8 cellular contexts compared by ENCODE assay signal in the genomic region with DNA sequence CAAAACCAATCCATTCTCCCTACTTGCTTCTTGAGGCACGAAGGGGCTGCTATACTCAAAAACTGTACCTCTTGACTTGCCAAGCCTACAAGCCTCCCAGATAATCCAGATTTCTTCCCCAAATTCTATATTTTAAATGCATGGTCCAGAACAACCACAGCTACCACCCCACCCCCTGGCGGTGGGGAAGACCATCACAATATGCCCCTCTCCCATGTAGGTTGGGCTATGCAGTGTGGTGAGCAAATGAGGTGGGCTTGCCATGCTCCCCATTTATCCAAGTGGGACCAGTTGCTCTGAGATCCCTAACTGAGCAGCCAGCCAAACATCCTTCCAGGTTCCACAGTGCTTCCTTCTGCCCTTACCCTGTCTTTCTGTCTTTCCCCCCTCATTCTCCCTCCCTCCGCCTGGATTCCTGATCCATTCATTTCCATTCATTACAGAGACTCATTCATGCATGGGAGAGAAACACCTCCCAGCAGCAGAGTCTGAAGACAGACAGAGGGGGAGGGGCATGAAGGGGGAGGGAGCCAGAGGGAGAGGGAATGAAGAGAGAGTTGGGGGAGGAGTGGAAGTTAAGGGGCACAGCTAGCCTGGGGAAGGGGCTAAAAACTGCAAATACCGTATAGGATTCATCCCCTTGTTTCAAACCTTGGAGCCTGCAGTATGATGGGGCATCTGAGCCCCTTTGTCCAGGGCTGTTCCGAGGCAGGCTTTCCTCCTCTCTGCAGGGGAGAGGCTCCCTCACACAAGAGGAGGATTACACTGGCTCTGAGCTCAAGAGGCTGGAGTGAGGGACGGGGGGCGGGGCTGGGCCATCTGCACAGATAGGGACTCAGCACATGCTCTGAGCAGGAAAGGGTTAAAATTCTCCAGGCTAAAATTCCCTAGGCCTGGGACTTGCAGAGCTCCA. TPM values are rescaled to one million over a fixed set of nuclear protein-coding genes. Genes with fewer than 3 reads are reported as not detected.
DNase-seq lines count a peak whose midpoint lies in the region; ATAC-seq and TF ChIP-seq lines count a peak whose summit lies in the region.
"Had no signal": no experiment of that assay in that cellular context is flagged by ENCODE, and none has a peak within 500 bp of the region (broad histone marks: within the 10 kb centered on the region; RNA-seq: fewer than 3 reads in every experiment).

No MANE protein-coding gene starts in this region.

- H3K9ac ChIP-seq in GM23248, result no peak overlapping the region

- H3K4me1 ChIP-seq in GM23248 (ENCODE audit: insufficient read depth), result peaks cover 11% of the 10 kb centered on the region

- H3K79me2 ChIP-seq in GM23248 (ENCODE audit: insufficient read depth), result no peaks in the 10 kb centered on the region

- no peak overlapping the region for H3K4me2 ChIP-seq in GM23248 (ENCODE audit: unreplicated experiment)

- 52 to 56% methylated on average over 7 of the region's 7 CpGs for WGBS in GM23248 (ENCODE audit: low coverage in 1 of 2, low lambda C conversion rate in 2 of 2, missing lambda C conversion rate in 2 of 2), 2 experiments

- no peaks in the 10 kb centered on the region for H4K20me1 ChIP-seq in GM23248 (ENCODE audit: insufficient read depth)

- TF ChIP-seq CTCF in fibroblast of mammary gland (conservative IDR thresholded peaks at IDR 0.05; ENCODE audit: control insufficient read depth, insufficient read depth, low read depth, low read length), result peak; percentile 17

- DNase-seq in ACHN (peak; percentile 79), NCI-H2107 (lab: John Stamatoyannopoulos, UW) (peak; percentile 42), fibroblast of mammary gland (ENCODE audit: low read depth) (no peak), mucosa of gallbladder (ENCODE audit: low spot score) (no peak), GM23248 (no peak)
- DNase-seq: Calu3 had no signal

- ATAC-seq in GM19463 (IDR thresholded peaks at IDR 0.05; ENCODE audit: unreplicated experiment), result no peak

- in situ Hi-C loops in ACHN (cut with HindIII; ENCODE audit: low pct_ligation_motif_present, low pct_unique_long_range_greater_than_20kb, low sequenced_read_pairs) (no loop called here), GM23248 (cut with MboI) (loop anchor here (10.0 kb wide), 1 partner anchor 79 kb away; no protein-coding TSS in a partner anchor)

- H2AFZ ChIP-seq in GM23248, result no peak overlapping the region

- no peaks in the 10 kb centered on the region for H3K9me3 ChIP-seq in GM23248 (ENCODE audit: low read depth)

- H3K27me3 ChIP-seq in GM23248 (replicated peaks; ENCODE audit: insufficient read depth), result no peaks in the 10 kb centered on the region

- H3K4me3 ChIP-seq in fibroblast of mammary gland (ENCODE audit: control insufficient read depth, low read depth, low read length) (no peak overlapping the region), GM23248 (no peak overlapping the region)

- H3K9me2 ChIP-seq in GM23248 (ENCODE audit: insufficient read depth), result no peaks in the 10 kb centered on the region

- H3F3A ChIP-seq in GM23248 (ENCODE audit: insufficient read depth), result peaks cover 38% of the 10 kb centered on the region

- no peak overlapping the region for H3K27ac ChIP-seq in GM23248
- H3K27ac ChIP-seq: epithelial cell of prostate had no signal

- no peaks in the 10 kb centered on the region for H3K36me3 ChIP-seq in GM23248 (ENCODE audit: low read depth)

RNA-seq across cellular contexts. Expression of gene ZNF219, which starts 4.4 kb away (rescaled TPM):
- total RNA-seq in mucosa of gallbladder, result 57.5 TPM
- total RNA-seq in GM23248 (2014; rRNA removed; shearing (Covaris generic)), result 15.9 and 24.0 TPM in 2 replicates
- 1.6 and 1.8 TPM in 2 replicates for polyA plus RNA-seq in GM23248 (2016; fragmentation: Nextera tagmentation; extraction: Ambion mirVana)

RNA-seq across cellular contexts. Expression of gene TMEM253, which starts 6.8 kb away (rescaled TPM):
- 4.3 TPM for total RNA-seq in mucosa of gallbladder
- total RNA-seq in GM23248 (2014; rRNA removed; shearing (Covaris generic)), result 0.97 TPM in 1 of 2 replicates, not detected in the other
- 0.18 TPM in 1 of 2 replicates, not detected in the other for polyA plus RNA-seq in GM23248 (2016; fragmentation: Nextera tagmentation; extraction: Ambion mirVana)

RNA-seq across cellular contexts. Expression of gene ARHGEF40, which starts 23.9 kb away (rescaled TPM):
- total RNA-seq in mucosa of gallbladder, result 124 TPM
- total RNA-seq in GM23248 (2014; rRNA removed; shearing (Covaris generic)), result 56.6 and 68.3 TPM in 2 replicates
- polyA plus RNA-seq in GM23248 (2016; fragmentation: Nextera tagmentation; extraction: Ambion mirVana), result 22.4 and 23.9 TPM in 2 replicates

RNA-seq across cellular contexts. Expression of gene RNASE8, which starts 36.4 kb away (rescaled TPM):
- not detected for total RNA-seq in mucosa of gallbladder
- total RNA-seq in GM23248 (2014; rRNA removed; shearing (Covaris generic)), result not detected in 2 replicates
- polyA plus RNA-seq in GM23248 (2016; fragmentation: Nextera tagmentation; extraction: Ambion mirVana), result not detected in 2 replicates
- total RNA-seq: Calu3 had no signal

RNA-seq across cellular contexts. Expression of gene RNASE7, which starts 51.9 kb away (rescaled TPM):
- 22.1 TPM for total RNA-seq in mucosa of gallbladder
- total RNA-seq in GM23248 (2014; rRNA removed; shearing (Covaris generic)), result not detected in 2 replicates
- polyA plus RNA-seq in GM23248 (2016; fragmentation: Nextera tagmentation; extraction: Ambion mirVana), result not detected in 2 replicates
- total RNA-seq: Calu3 had no signal

Comparison
In these comparisons a context has a peak if more than half of its experiments do, and no peak if none do; other contexts are left out.
1. DNase-seq: peak in ACHN (single experiment) and NCI-H2107 (single experiment); none in fibroblast of mammary gland (single experiment), mucosa of gallbladder (single experiment) and GM23248 (single experiment).